21 cellular contexts compared by ENCODE assay signal in genomic region chr13:112580912-112581311, GRCh38.
"Had no signal": no experiment of that assay in that cellular context is flagged by ENCODE, and none has a peak within 500 bp of the region (broad histone marks: within the 10 kb centered on the region; RNA-seq: fewer than 3 reads in every experiment).

No MANE protein-coding gene starts in this region.

- H3K4me3 ChIP-seq: K562, Peyer's patch had no signal

- H3K27me3 ChIP-seq: brain microvascular endothelial cell, Peyer's patch had no signal

- H3K27ac ChIP-seq: brain microvascular endothelial cell, Peyer's patch, RWPE1 had no signal

- H3K36me3 ChIP-seq: brain microvascular endothelial cell, Peyer's patch had no signal

- H3K9me3 ChIP-seq: Peyer's patch had no signal

- DNase-seq: activated CD4-positive, alpha-beta memory T cell treated with anti-CD3 and anti-CD28 coated beads for 36 hours; activated CD4-positive, alpha-beta T cell treated with anti-CD3 and anti-CD28 coated beads for 48 hours; activated CD4-positive, CD25-positive, alpha-beta regulatory T cell treated with anti-CD3 and anti-CD28 coated beads, Interleukin-2, amount 50 U/mL, for 72 hours; activated effector memory CD4-positive, alpha-beta T cell treated with anti-CD3 and anti-CD28 coated beads, Interleukin-2, amount 50 U/mL, for 16 hours; activated naive CD4-positive, alpha-beta T cell treated with anti-CD3 and anti-CD28 coated beads for 36 hours; activated T-cell treated with anti-CD3 and anti-CD28 coated beads, Interleukin-2, amount 50 U/mL, for 24 hours; amygdala; brain microvascular endothelial cell; cerebellar nuclear complex; Karpas-422; NCI-H1092; NCI-H1417 treated with DMSO at 0.1 percent for 48 hours; NCI-H1694; NCI-H2029 treated with DMSO at 0.1 percent for 48 hours; NCI-H510A treated with DMSO at 0.1 percent for 48 hours; Peyer's patch; SHP77 treated with DMSO at 0.1 percent for 48 hours; T-helper 9 cell had no signal

- ATAC-seq: K562, WTC11 had no signal
